In the genomic region with DNA sequence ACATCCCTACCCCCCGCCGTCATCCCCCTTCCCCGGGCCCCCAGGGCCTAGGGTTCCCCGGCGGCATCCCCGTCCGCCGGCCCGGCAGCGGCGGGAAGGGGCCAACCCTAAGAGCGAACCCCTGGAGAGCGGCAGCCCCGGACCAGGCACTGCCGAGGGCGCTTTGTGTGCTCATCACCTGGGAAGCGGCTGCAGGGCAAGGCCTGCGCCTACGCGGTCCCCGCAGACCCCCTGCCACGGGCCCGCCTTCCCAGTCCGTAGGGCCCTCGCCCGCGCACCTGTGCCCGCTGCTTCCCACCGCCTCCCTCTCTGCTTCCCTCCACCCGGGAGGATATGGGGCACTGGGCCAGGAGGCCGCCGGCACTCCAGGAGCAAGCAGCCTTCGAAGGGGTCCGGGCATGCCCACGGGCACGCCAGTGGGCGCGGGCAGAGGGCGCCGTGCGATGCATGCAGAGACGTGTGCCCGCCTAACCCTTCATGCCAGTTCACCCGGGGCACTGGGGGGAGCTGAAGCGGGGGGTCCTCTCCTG, we compare ENCODE assay signal across 8 cellular contexts. TPM values are rescaled to one million over a fixed set of nuclear protein-coding genes. Genes with fewer than 3 reads are reported as not detected.
DNase-seq lines count a peak whose midpoint lies in the region; ATAC-seq, FAIRE-seq and TF ChIP-seq lines count a peak whose summit lies in the region.

No MANE protein-coding gene starts in this region.

- H3K27me3 Mint-ChIP-seq in neural progenitor cell (ENCODE audit: insufficient read depth, low read depth), result peaks cover 16% of the 10 kb centered on the region

- peaks cover 4% of the 10 kb centered on the region for H3K4me1 Mint-ChIP-seq in neural progenitor cell

- H3K9me3 Mint-ChIP-seq in neural progenitor cell, result peaks cover 13% of the 10 kb centered on the region

- H3K4me1 ChIP-seq in neural progenitor cell, result no peaks in the 10 kb centered on the region

- peak overlapping the region; percentile 52 for H3K4me3 ChIP-seq in HL-60 (replicated peaks; ENCODE audit: insufficient read depth, low read length)
- H3K4me3 ChIP-seq in choroid plexus epithelial cell (ENCODE audit: low read depth, low read length), result peak overlapping the region; percentile 58
- H3K4me3 ChIP-seq in neural progenitor cell, result peak overlapping the region; percentile 86

- no peak overlapping the region for H2AFZ ChIP-seq in neural progenitor cell (replicated peaks)

- peaks cover 26% of the 10 kb centered on the region for H4K20me1 ChIP-seq in neural progenitor cell (ENCODE audit: low read depth)

- H3K27ac ChIP-seq in HL-60 (replicated peaks), result peak overlapping the region; percentile 73
- H3K27ac ChIP-seq in neural progenitor cell, result no peak overlapping the region

- peaks cover 43% of the 10 kb centered on the region for H3K79me2 ChIP-seq in neural progenitor cell (ENCODE audit: low read depth)

- H3K36me3 ChIP-seq in neural progenitor cell, result no peaks in the 10 kb centered on the region

- no peak overlapping the region for H3K9ac ChIP-seq in neural progenitor cell

- no peak overlapping the region for H3K4me3 Mint-ChIP-seq in neural progenitor cell

- no peak for TF ChIP-seq POLR2A in GM12891 (IDR thresholded peaks at IDR 0.05; ENCODE audit: low read depth, low read length)

- DNase-seq in GM12891 (ENCODE audit: insufficient read length, low spot score) (no peak), HL-60 (ENCODE audit: low read depth in 1 of 2, low spot score in 1 of 2) (no peak), choroid plexus epithelial cell (ENCODE audit: low read depth) (no peak), neural progenitor cell (ENCODE audit: low spot score) (peak; percentile 33), D721Med (ENCODE audit: insufficient read length, low spot score) (no peak), RCC 7860 (ENCODE audit: low spot score) (no peak), NCI-H1436 (lab: John Stamatoyannopoulos, UW) (no peak)

- H3K36me3 Mint-ChIP-seq in neural progenitor cell, result no peaks in the 10 kb centered on the region

- H3K27me3 ChIP-seq in HL-60 (ENCODE audit: insufficient read depth, poor library complexity, severe bottlenecking), result no peaks in the 10 kb centered on the region
- peaks cover 16% of the 10 kb centered on the region for H3K27me3 ChIP-seq in neural progenitor cell

- FAIRE-seq in GM12891 (lab: Jason Lieb, UNC) (peak; percentile 69), D721Med (lab: Jason Lieb, UNC) (no peak), RCC 7860 (lab: Jason Lieb, UNC) (no peak)

- H3K4me2 ChIP-seq in neural progenitor cell, result peak overlapping the region; percentile 78

- TF ChIP-seq CTCF in HL-60 (IDR thresholded peaks at IDR 0.05; ENCODE audit: insufficient read depth, low read length) (no peak), choroid plexus epithelial cell (conservative IDR thresholded peaks at IDR 0.05; ENCODE audit: low read depth, low read length) (no peak), neural progenitor cell (IDR thresholded peaks at IDR 0.05) (no peak), D721Med (IDR thresholded peaks at IDR 0.05; ENCODE audit: insufficient read depth, missing control alignments) (no peak)

- H3F3A ChIP-seq in neural progenitor cell (ENCODE audit: low read depth), result peaks cover 8% of the 10 kb centered on the region

- H3K9me3 ChIP-seq in neural progenitor cell (ENCODE audit: low read depth), result no peaks in the 10 kb centered on the region

- H3K27ac Mint-ChIP-seq in neural progenitor cell, result no peak overlapping the region

- ATAC-seq in HG03342 (IDR thresholded peaks at IDR 0.05; ENCODE audit: unreplicated experiment), result no peak

TF ChIP-seq in GM12891, 5 proteins besides CTCF, POLR2A, EP300 and RAD21:
- TF ChIP-seq POU2F2 (IDR thresholded peaks at IDR 0.05; ENCODE audit: low read depth, low read length) (no peak), POLR2AphosphoS5 (IDR thresholded peaks at IDR 0.05; ENCODE audit: low read depth, low read length) (no peak), TAF1 (IDR thresholded peaks at IDR 0.05; ENCODE audit: low read depth, low read length) (no peak), SPI1 (IDR thresholded peaks at IDR 0.05; ENCODE audit: low read depth, low read length) (no peak), PAX5 (IDR thresholded peaks at IDR 0.05; ENCODE audit: insufficient read depth, low read length, severe bottlenecking) (no peak)

RNA-seq across cellular contexts. Expression of a gene that starts 2.6 kb away (rescaled TPM):
- polyA plus RNA-seq in GM12891 (2012; ENCODE audit: low read depth, missing spikeins), result 184 TPM
- 189 and 559 TPM in 2 replicates for total RNA-seq in neural progenitor cell (ENCODE audit: low replicate concordance)

RNA-seq across cellular contexts. Expression of a gene that starts 7.3 kb away (rescaled TPM):
- 51.9 TPM for polyA plus RNA-seq in GM12891 (2012; ENCODE audit: low read depth, missing spikeins)
- 18.3 and 62.0 TPM in 2 replicates for total RNA-seq in neural progenitor cell (ENCODE audit: low replicate concordance)

RNA-seq across cellular contexts. Expression of a gene that starts 26.3 kb away (rescaled TPM):
- polyA plus RNA-seq in GM12891 (2012; ENCODE audit: low read depth, missing spikeins), result 5,072 TPM
- total RNA-seq in neural progenitor cell (ENCODE audit: low replicate concordance), result 4,507 and 7,403 TPM in 2 replicates

RNA-seq across cellular contexts. Expression of a gene that starts 37.2 kb away (rescaled TPM):
- polyA plus RNA-seq in GM12891 (2012; ENCODE audit: low read depth, missing spikeins), result 11.7 TPM
- total RNA-seq in neural progenitor cell (ENCODE audit: low replicate concordance), result 14.2 and 27.2 TPM in 2 replicates

RNA-seq across cellular contexts. Expression of a gene that starts 39.5 kb away (rescaled TPM):
- 20.7 TPM for polyA plus RNA-seq in GM12891 (2012; ENCODE audit: low read depth, missing spikeins)
- total RNA-seq in neural progenitor cell (ENCODE audit: low replicate concordance), result 19.8 and 46.5 TPM in 2 replicates
